ENCODE assay signal across 35 cellular contexts in genomic region chr2:48230834-48231233, GRCh38.
"Had no signal": no experiment of that assay in that cellular context is flagged by ENCODE, and none has a peak within 500 bp of the region (broad histone marks: within the 10 kb centered on the region; RNA-seq: fewer than 3 reads in every experiment).

No MANE protein-coding gene starts in this region.

- H3K4me3 Mint-ChIP-seq: activated B cell treated with CpG ODN at 0.5 μM for 24 hours; activated CD4-positive, alpha-beta memory T cell treated with anti-CD3 and anti-CD28 coated beads for 36 hours; activated CD4-positive, alpha-beta T cell treated with anti-CD3 and anti-CD28 coated beads, Interleukin-2, amount 10 ng/mL, durations not matched to agents 24 days and 14 days; activated CD8-positive, alpha-beta T cell treated with anti-CD3 and anti-CD28 coated beads for 36 hours; activated naive CD4-positive, alpha-beta T cell treated with anti-CD3 and anti-CD28 coated beads for 36 hours; activated naive CD8-positive, alpha-beta T cell treated with anti-CD3 and anti-CD28 coated beads for 36 hours; activated T-cell treated with anti-CD3 and anti-CD28 coated beads, Interleukin-2, amount 50 U/mL, for 4 hours; activated T-cell treated with anti-CD3 and anti-CD28 coated beads, Interleukin-2, amount 50 U/mL, for 72 hours; activated T-helper 1 cell treated with anti-CD3 and anti-CD28 coated beads, Interleukin-12 subunit alpha, Interleukin-12 subunit beta, Interleukin-2, Interleukin-4 antibody, amounts not matched to agents 30 ng/mL and 10 ng/mL and 1 ng/mL, durations not matched to agents 14 hours and 24 hours and 36 hours; activated T-helper 17 cell treated with anti-CD3 and anti-CD28 coated beads, Interleukin-2, amount 50 U/mL, for 72 hours; T-helper 1 cell treated with Interleukin-12 subunit alpha and Interleukin-12 subunit beta and Interleukin-4 antibody, amounts not matched to agents 30 μg/mL and 1 μg/mL, for 36 hours; T-helper 2 cell treated with Interferon-gamma antibody and Interleukin-4, amounts not matched to agents 5 μg/mL and 100 μg/mL, for 36 hours had no signal

- DNase-seq: activated B cell treated with CpG ODN at 0.5 μM for 24 hours; activated CD4-positive, alpha-beta memory T cell treated with anti-CD3 and anti-CD28 coated beads for 36 hours; activated CD4-positive, alpha-beta T cell treated with anti-CD3 and anti-CD28 coated beads for 4 hours; activated CD4-positive, alpha-beta T cell treated with anti-CD3 and anti-CD28 coated beads, Interleukin-2, amount 10 ng/mL, durations not matched to agents 24 days and 14 days; activated CD4-positive, alpha-beta T cell treated with anti-CD3 and anti-CD28 coated beads, Interleukin-2, amount 50 U/mL, for 1 hour; activated CD4-positive, alpha-beta T cell treated with anti-CD3 and anti-CD28 coated beads, Interleukin-2, amount 50 U/mL, for 4 hours; activated CD4-positive, CD25-positive, alpha-beta regulatory T cell treated with anti-CD3 and anti-CD28 coated beads, Interleukin-2, amount 50 U/mL, for 72 hours; activated CD8-positive, alpha-beta memory T cell treated with anti-CD3 and anti-CD28 coated beads, Interleukin-2, amount 50 U/mL, for 4 hours; activated CD8-positive, alpha-beta T cell treated with anti-CD3 and anti-CD28 coated beads for 36 hours; activated effector memory CD4-positive, alpha-beta T cell treated with anti-CD3 and anti-CD28 coated beads, Interleukin-2, amount 50 U/mL, for 16 hours; activated gamma-delta T cell treated with Interleukin-2 at 50 U/mL for 16 hours; activated naive CD4-positive, alpha-beta T cell; activated naive CD4-positive, alpha-beta T cell treated with anti-CD3 and anti-CD28 coated beads for 36 hours; activated naive CD4-positive, alpha-beta T cell treated with anti-CD3 and anti-CD28 coated beads, Interleukin-2, amount 50 U/mL, for 16 hours; activated naive CD8-positive, alpha-beta T cell treated with anti-CD3 and anti-CD28 coated beads for 36 hours; activated T-cell treated with anti-CD3 and anti-CD28 coated beads for 4 hours; activated T-cell treated with anti-CD3 and anti-CD28 coated beads, Interleukin-2, amount 50 U/mL, for 1 hour; activated T-cell treated with anti-CD3 and anti-CD28 coated beads, Interleukin-2, amount 50 U/mL, for 4 hours; activated T-cell treated with anti-CD3 and anti-CD28 coated beads, Interleukin-2, amount 50 U/mL, for 72 hours; adrenal gland; amniotic stem cell; aorta; body of pancreas; brain microvascular endothelial cell; central memory CD4-positive, alpha-beta T cell; T-helper 1 cell; T-helper 2 cell; T-helper 9 cell; WERI-Rb-1 had no signal

- H3K27me3 Mint-ChIP-seq: activated B cell treated with CpG ODN at 0.5 μM for 24 hours; activated CD4-positive, alpha-beta memory T cell treated with anti-CD3 and anti-CD28 coated beads for 36 hours; activated CD8-positive, alpha-beta T cell treated with anti-CD3 and anti-CD28 coated beads for 36 hours; activated naive CD8-positive, alpha-beta T cell treated with anti-CD3 and anti-CD28 coated beads for 36 hours; activated T-helper 17 cell treated with anti-CD3 and anti-CD28 coated beads, Interleukin-2, amount 50 U/mL, for 72 hours had no signal

- H3K9me3 Mint-ChIP-seq: activated B cell treated with CpG ODN at 0.5 μM for 24 hours; activated CD4-positive, alpha-beta memory T cell treated with anti-CD3 and anti-CD28 coated beads for 36 hours; activated CD8-positive, alpha-beta T cell treated with anti-CD3 and anti-CD28 coated beads for 36 hours; activated naive CD4-positive, alpha-beta T cell treated with anti-CD3 and anti-CD28 coated beads for 36 hours; activated naive CD4-positive, alpha-beta T cell treated with anti-CD3 and anti-CD28 coated beads, Interleukin-2, amount 50 U/mL, for 72 hours; activated naive CD8-positive, alpha-beta T cell treated with anti-CD3 and anti-CD28 coated beads for 36 hours; activated T-cell treated with anti-CD3 and anti-CD28 coated beads, Interleukin-2, amount 50 U/mL, for 4 hours; activated T-cell treated with anti-CD3 and anti-CD28 coated beads, Interleukin-2, amount 50 U/mL, for 72 hours; activated T-helper 1 cell treated with anti-CD3 and anti-CD28 coated beads, Interleukin-12 subunit alpha, Interleukin-12 subunit beta, Interleukin-2, Interleukin-4 antibody, amounts not matched to agents 30 ng/mL and 10 ng/mL and 1 ng/mL, durations not matched to agents 14 hours and 24 hours and 36 hours; activated T-helper 17 cell treated with anti-CD3 and anti-CD28 coated beads, Interleukin-2, amount 50 U/mL, for 72 hours had no signal

- H3K27ac Mint-ChIP-seq: activated B cell treated with CpG ODN at 0.5 μM for 24 hours; activated CD4-positive, alpha-beta memory T cell treated with anti-CD3 and anti-CD28 coated beads for 36 hours; activated CD4-positive, alpha-beta T cell treated with anti-CD3 and anti-CD28 coated beads, Interleukin-2, amount 10 ng/mL, durations not matched to agents 24 days and 14 days; activated CD8-positive, alpha-beta T cell treated with anti-CD3 and anti-CD28 coated beads for 36 hours; activated naive CD4-positive, alpha-beta T cell treated with anti-CD3 and anti-CD28 coated beads for 36 hours; activated naive CD4-positive, alpha-beta T cell treated with anti-CD3 and anti-CD28 coated beads, Interleukin-2, amount 50 U/mL, for 72 hours; activated naive CD8-positive, alpha-beta T cell treated with anti-CD3 and anti-CD28 coated beads for 36 hours; activated T-cell treated with anti-CD3 and anti-CD28 coated beads, Interleukin-2, amount 50 U/mL, for 72 hours; activated T-helper 1 cell treated with anti-CD3 and anti-CD28 coated beads, Interleukin-12 subunit alpha, Interleukin-12 subunit beta, Interleukin-2, Interleukin-4 antibody, amounts not matched to agents 30 ng/mL and 10 ng/mL and 1 ng/mL, durations not matched to agents 14 hours and 24 hours and 36 hours; activated T-helper 17 cell treated with anti-CD3 and anti-CD28 coated beads, Interleukin-2, amount 50 U/mL, for 72 hours; T-helper 1 cell treated with Interleukin-12 subunit alpha and Interleukin-12 subunit beta and Interleukin-4 antibody, amounts not matched to agents 30 μg/mL and 1 μg/mL, for 36 hours; T-helper 2 cell treated with Interferon-gamma antibody and Interleukin-4, amounts not matched to agents 5 μg/mL and 100 μg/mL, for 36 hours had no signal

- ATAC-seq: activated CD8-positive, alpha-beta T cell treated with anti-CD3 and anti-CD28 coated beads for 36 hours; activated naive CD4-positive, alpha-beta T cell treated with anti-CD3 and anti-CD28 coated beads, Interleukin-2, amount 50 U/mL, for 72 hours; activated T-cell treated with anti-CD3 and anti-CD28 coated beads, Interleukin-2, amount 50 U/mL, for 4 hours; activated T-cell treated with anti-CD3 and anti-CD28 coated beads, Interleukin-2, amount 50 U/mL, for 72 hours; activated T-helper 17 cell treated with anti-CD3 and anti-CD28 coated beads, Interleukin-2, amount 50 U/mL, for 72 hours; body of pancreas had no signal

- H3K27ac ChIP-seq: adrenal gland, body of pancreas, brain microvascular endothelial cell, breast epithelium, WERI-Rb-1 had no signal

- H3K36me3 Mint-ChIP-seq: activated CD4-positive, alpha-beta memory T cell treated with anti-CD3 and anti-CD28 coated beads for 36 hours; activated naive CD4-positive, alpha-beta T cell treated with anti-CD3 and anti-CD28 coated beads, Interleukin-2, amount 50 U/mL, for 72 hours; activated naive CD8-positive, alpha-beta T cell treated with anti-CD3 and anti-CD28 coated beads for 36 hours had no signal
